19 cellular contexts compared by ENCODE assay signal in the genomic region with DNA sequence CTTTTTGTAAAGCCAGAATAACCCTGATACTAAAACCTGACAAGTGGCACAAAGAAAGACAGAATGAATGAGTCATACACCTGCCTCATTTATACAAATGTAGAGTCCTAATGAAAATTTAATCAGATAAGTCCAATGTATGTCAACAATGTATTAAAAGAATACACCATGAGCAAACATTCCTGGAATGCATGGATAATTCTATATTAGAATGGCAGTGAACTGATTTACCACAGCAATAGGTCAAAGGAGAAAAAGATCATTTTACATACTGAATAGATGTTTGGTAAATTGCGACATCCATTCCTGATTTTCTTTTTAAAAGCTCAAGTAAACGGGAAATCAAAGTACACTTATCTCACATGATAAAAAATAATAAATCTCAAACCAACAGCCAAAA. TPM values are rescaled to one million over a fixed set of nuclear protein-coding genes. Genes with fewer than 3 reads are reported as not detected.
"Had no signal": no experiment of that assay in that cellular context is flagged by ENCODE, and none has a peak within 500 bp of the region (broad histone marks: within the 10 kb centered on the region; RNA-seq: fewer than 3 reads in every experiment).

No MANE protein-coding gene starts in this region.

- DNase-seq: activated CD4-positive, alpha-beta T cell treated with anti-CD3 and anti-CD28 coated beads for 48 hours; activated naive CD4-positive, alpha-beta T cell treated with Interleukin-2 at 50 U/mL for 16 hours; activated T-cell treated with anti-CD3 and anti-CD28 coated beads for 4 hours; adrenal gland; midbrain; ovary; T-helper 2 cell; upper lobe of right lung had no signal

- H3K27ac ChIP-seq: adrenal gland, cardiac muscle cell, esophagus muscularis mucosa, hepatocyte, ovary, suprapubic skin, upper lobe of right lung had no signal

- H3K27me3 ChIP-seq: adrenal gland, cardiac muscle cell, esophagus muscularis mucosa, hepatocyte, ovary, suprapubic skin, upper lobe of right lung had no signal

- ATAC-seq: left lobe of liver, sciatic nerve, upper lobe of right lung, WTC11 had no signal

- H3K36me3 ChIP-seq: adrenal gland, cardiac muscle cell, ovary, upper lobe of right lung had no signal

- H3K4me3 ChIP-seq: adrenal gland, cardiac muscle cell, esophagus muscularis mucosa, hepatocyte, ovary, suprapubic skin, upper lobe of right lung had no signal

- H3K27me3 Mint-ChIP-seq: stimulated activated naive CD8-positive, alpha-beta T cell treated with anti-CD3 and anti-CD28 coated beads, Interleukin-15, Interleukin-2, amounts not matched to agents 100 ng/mL and 50 ng/mL, for 24 hours had no signal

- H3K4me3 Mint-ChIP-seq: stimulated activated naive CD8-positive, alpha-beta T cell treated with anti-CD3 and anti-CD28 coated beads, Interleukin-15, Interleukin-2, amounts not matched to agents 100 ng/mL and 50 ng/mL, for 24 hours; WTC11 had no signal

- H3K4me1 ChIP-seq: adrenal gland, upper lobe of right lung had no signal

- H3K27ac Mint-ChIP-seq: stimulated activated naive CD8-positive, alpha-beta T cell treated with anti-CD3 and anti-CD28 coated beads, Interleukin-15, Interleukin-2, amounts not matched to agents 100 ng/mL and 50 ng/mL, for 24 hours; WTC11 had no signal

- H3K9me3 ChIP-seq: adrenal gland, esophagus muscularis mucosa, ovary, suprapubic skin, upper lobe of right lung had no signal

RNA-seq across cellular contexts. Expression of gene TBC1D21, which starts 41.7 kb away (rescaled TPM):
- total RNA-seq: adrenal gland, cardiac muscle cell, esophagus muscularis mucosa, glomerular endothelial cell, hepatocyte, left lobe of liver, lung microvascular endothelial cell, myocyte, ovary, sciatic nerve, suprapubic skin, upper lobe of right lung, WTC11 had no signal
